Comparison of ENCODE assay signal across 10 cellular contexts in the genomic region with DNA sequence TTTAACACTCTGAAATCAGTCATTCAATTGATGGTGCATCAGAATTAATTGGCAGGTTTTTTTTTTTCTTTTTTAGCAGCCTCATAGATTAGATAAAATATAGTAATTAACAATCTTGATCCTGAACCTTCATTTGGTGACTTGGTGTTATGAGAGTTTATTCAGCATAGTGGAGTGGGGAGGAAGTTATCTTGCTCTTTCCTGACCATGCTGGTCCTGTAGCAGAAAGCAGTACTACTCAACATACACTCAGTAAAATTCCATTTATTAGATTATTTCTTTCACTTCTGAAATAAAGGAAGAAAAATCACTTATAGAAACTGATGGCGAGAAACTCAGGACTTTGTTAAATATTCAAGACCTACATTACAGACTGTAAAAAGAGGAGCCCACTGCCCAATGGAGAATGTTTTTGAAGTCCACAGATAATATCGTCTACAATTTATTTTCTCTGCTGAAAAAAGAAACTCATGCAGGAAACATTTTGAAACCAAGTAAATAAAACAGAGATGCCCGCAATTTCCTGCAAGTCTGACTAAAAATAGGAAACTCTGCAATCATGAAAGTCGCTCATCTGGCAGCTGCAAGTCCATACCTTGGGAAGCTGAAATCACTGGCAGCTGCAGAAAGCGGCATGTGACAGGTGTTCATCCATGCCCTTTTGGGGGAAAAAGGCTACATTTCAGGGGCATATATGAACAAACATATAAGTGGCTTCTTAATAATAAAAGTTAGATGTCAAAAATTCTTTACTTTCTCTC.
DNase-seq lines count a peak whose midpoint lies in the region; ATAC-seq and TF ChIP-seq lines count a peak whose summit lies in the region.
"Had no signal": no experiment of that assay in that cellular context is flagged by ENCODE, and none has a peak within 500 bp of the region (broad histone marks: within the 10 kb centered on the region; RNA-seq: fewer than 3 reads in every experiment).

No MANE protein-coding gene starts in this region.

- no peak overlapping the region for H3K27ac Mint-ChIP-seq in activated naive CD8-positive, alpha-beta T cell
- H3K27ac Mint-ChIP-seq in activated naive CD8-positive, alpha-beta T cell treated with anti-CD3 and anti-CD28 coated beads for 36 hours, result no peak overlapping the region
- H3K27ac Mint-ChIP-seq: B cell; stimulated activated naive B cell treated with anti-CD40 and anti-IgM and Interleukin-4, amounts not matched to agents 10 μg/mL and 1 μg/mL and 100 μg/mL, for 72 hours had no signal

- no peak overlapping the region for H3K9ac ChIP-seq in adipocyte (ENCODE audit: low read length)
- no peak overlapping the region for H3K9ac ChIP-seq in smooth muscle cell (ENCODE audit: low read depth)

- no peak for TF ChIP-seq CTCF in smooth muscle cell (IDR thresholded peaks at IDR 0.05; ENCODE audit: borderline replicate concordance, insufficient read depth, poor library complexity, severe bottlenecking)

- peaks cover 12% of the 10 kb centered on the region for H3K4me1 Mint-ChIP-seq in activated naive CD8-positive, alpha-beta T cell (ENCODE audit: low read depth)
- peaks cover 11% of the 10 kb centered on the region for H3K4me1 Mint-ChIP-seq in activated naive CD8-positive, alpha-beta T cell treated with anti-CD3 and anti-CD28 coated beads for 36 hours

- H3K27me3 Mint-ChIP-seq in activated naive CD8-positive, alpha-beta T cell, result peaks cover 3% of the 10 kb centered on the region
- H3K27me3 Mint-ChIP-seq in activated naive CD8-positive, alpha-beta T cell treated with anti-CD3 and anti-CD28 coated beads for 36 hours, result peaks cover 20% of the 10 kb centered on the region

- WGBS in smooth muscle cell (ENCODE audit: low lambda C conversion rate), result 59% methylated on average over 5 of the region's 5 CpGs

- peak overlapping the region; percentile 8 for H3K27ac ChIP-seq in smooth muscle cell (ENCODE audit: low read depth)
- no peak overlapping the region for H3K27ac ChIP-seq in caudate nucleus (ENCODE audit: low read depth, low read length)

- H3K36me3 ChIP-seq in adipocyte (ENCODE audit: control insufficient read depth, insufficient read depth, low read length, severe bottlenecking) (no peaks in the 10 kb centered on the region), smooth muscle cell (ENCODE audit: low read depth) (no peaks in the 10 kb centered on the region)

- H3K4me1 ChIP-seq in adipocyte (ENCODE audit: control insufficient read depth, insufficient read depth, low read length), result no peaks in the 10 kb centered on the region
- peaks cover 15% of the 10 kb centered on the region for H3K4me1 ChIP-seq in smooth muscle cell (ENCODE audit: low read depth)

- H2AFZ ChIP-seq in smooth muscle cell (ENCODE audit: low read depth), result no peak overlapping the region

- no peaks in the 10 kb centered on the region for H3K9me3 ChIP-seq in adipocyte (ENCODE audit: control insufficient read depth, low read length)
- no peaks in the 10 kb centered on the region for H3K9me3 ChIP-seq in smooth muscle cell (replicated peaks; ENCODE audit: low read depth)

- H4K20me1 ChIP-seq in smooth muscle cell (ENCODE audit: low read depth), result no peaks in the 10 kb centered on the region

- ATAC-seq in GM19397 (IDR thresholded peaks at IDR 0.05; ENCODE audit: unreplicated experiment), result no peak
- ATAC-seq in GM18909 (IDR thresholded peaks at IDR 0.05; ENCODE audit: poor library complexity, unreplicated experiment), result no peak
- ATAC-seq: stimulated activated naive B cell treated with anti-CD40 and anti-IgM and Interleukin-4, amounts not matched to agents 10 μg/mL and 1 μg/mL and 100 μg/mL, for 72 hours had no signal

- H3K27me3 ChIP-seq in adipocyte (replicated peaks; ENCODE audit: control insufficient read depth, insufficient read depth, low read length), result no peaks in the 10 kb centered on the region
- H3K27me3 ChIP-seq in smooth muscle cell (ENCODE audit: low read depth), result no peaks in the 10 kb centered on the region

- no peak for DNase-seq in activated naive CD8-positive, alpha-beta T cell treated with anti-CD3 and anti-CD28 coated beads for 36 hours
- DNase-seq in M059J (ENCODE audit: low read depth), result peak; percentile 40
- peak; percentile 37 for DNase-seq in adipocyte (ENCODE audit: low read depth)
- no peak for DNase-seq in smooth muscle cell (lab: John Stamatoyannopoulos, UW; ENCODE audit: unreplicated experiment)
- no peak for DNase-seq in caudate nucleus (lab: John Stamatoyannopoulos, UW)
- DNase-seq: stimulated activated naive B cell treated with anti-CD40 and anti-IgM and Interleukin-4, amounts not matched to agents 10 μg/mL and 1 μg/mL and 100 μg/mL, for 72 hours had no signal

- H3F3A ChIP-seq in smooth muscle cell (ENCODE audit: low read depth), result no peaks in the 10 kb centered on the region

- peak overlapping the region; percentile 7 for H3K4me3 Mint-ChIP-seq in activated naive CD8-positive, alpha-beta T cell
- H3K4me3 Mint-ChIP-seq in activated naive CD8-positive, alpha-beta T cell treated with anti-CD3 and anti-CD28 coated beads for 36 hours, result no peak overlapping the region
- H3K4me3 Mint-ChIP-seq: B cell; stimulated activated naive B cell treated with anti-CD40 and anti-IgM and Interleukin-4, amounts not matched to agents 10 μg/mL and 1 μg/mL and 100 μg/mL, for 72 hours had no signal

- H3K79me2 ChIP-seq in smooth muscle cell (ENCODE audit: low read depth), result no peaks in the 10 kb centered on the region

- no peaks in the 10 kb centered on the region for H3K9me3 Mint-ChIP-seq in activated naive CD8-positive, alpha-beta T cell (ENCODE audit: low read depth)
- H3K9me3 Mint-ChIP-seq in activated naive CD8-positive, alpha-beta T cell treated with anti-CD3 and anti-CD28 coated beads for 36 hours, result peaks cover 2% of the 10 kb centered on the region

- peaks cover 2% of the 10 kb centered on the region for H3K36me3 Mint-ChIP-seq in activated naive CD8-positive, alpha-beta T cell
- H3K36me3 Mint-ChIP-seq in activated naive CD8-positive, alpha-beta T cell treated with anti-CD3 and anti-CD28 coated beads for 36 hours, result no peaks in the 10 kb centered on the region
- H3K36me3 Mint-ChIP-seq: stimulated activated naive B cell treated with anti-CD40 and anti-IgM and Interleukin-4, amounts not matched to agents 10 μg/mL and 1 μg/mL and 100 μg/mL, for 72 hours had no signal

- no peak overlapping the region for H3K4me2 ChIP-seq in smooth muscle cell

- H3K4me3 ChIP-seq in adipocyte (ENCODE audit: low read length), result no peak overlapping the region
- H3K4me3 ChIP-seq in smooth muscle cell, result no peak overlapping the region

Comparison
In these comparisons a context has a peak if more than half of its experiments do, and no peak if none do; other contexts are left out.
1. DNase-seq: peak in M059J (single experiment) and adipocyte (single experiment); none in activated naive CD8-positive, alpha-beta T cell treated with anti-CD3 and anti-CD28 coated beads for 36 hours (single experiment), smooth muscle cell (single experiment) and caudate nucleus (0 of 61).